Comparison of ENCODE assay signal across 2 cellular contexts in the genomic region with DNA sequence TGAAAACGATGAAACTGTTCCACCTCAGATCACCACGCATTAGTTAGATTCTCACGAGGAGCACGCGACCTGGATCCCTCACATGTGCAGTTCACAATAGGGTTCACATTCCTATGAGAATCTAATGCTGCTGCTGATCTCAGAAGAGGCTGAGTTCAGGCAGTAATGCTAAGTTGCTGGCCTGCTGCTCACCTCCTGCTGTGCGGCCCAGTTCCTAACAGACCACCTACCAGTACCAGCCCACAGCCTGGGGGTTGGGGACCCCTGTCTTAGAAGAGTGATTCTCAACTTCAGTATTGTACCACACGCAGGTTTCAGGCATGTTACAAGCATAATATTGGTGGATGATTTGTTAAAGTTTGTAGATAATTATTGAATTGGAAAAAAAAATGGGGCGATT.
TF ChIP-seq lines count a peak whose summit lies in the region.

No MANE protein-coding gene starts in this region.

TF ChIP-seq in GM23338, 12 proteins besides CTCF, POLR2A, EP300 and RAD21:
- TF ChIP-seq EZH2phosphoT487 (IDR thresholded peaks at IDR 0.05; ENCODE audit: unreplicated experiment) (no peak), ZNF114 (CRISPR knock-in tag; IDR thresholded peaks at IDR 0.05) (no peak), ZNF331 (CRISPR knock-in tag; IDR thresholded peaks at IDR 0.05; ENCODE audit: low read depth) (no peak)
- TF ChIP-seq, protein P1, sequence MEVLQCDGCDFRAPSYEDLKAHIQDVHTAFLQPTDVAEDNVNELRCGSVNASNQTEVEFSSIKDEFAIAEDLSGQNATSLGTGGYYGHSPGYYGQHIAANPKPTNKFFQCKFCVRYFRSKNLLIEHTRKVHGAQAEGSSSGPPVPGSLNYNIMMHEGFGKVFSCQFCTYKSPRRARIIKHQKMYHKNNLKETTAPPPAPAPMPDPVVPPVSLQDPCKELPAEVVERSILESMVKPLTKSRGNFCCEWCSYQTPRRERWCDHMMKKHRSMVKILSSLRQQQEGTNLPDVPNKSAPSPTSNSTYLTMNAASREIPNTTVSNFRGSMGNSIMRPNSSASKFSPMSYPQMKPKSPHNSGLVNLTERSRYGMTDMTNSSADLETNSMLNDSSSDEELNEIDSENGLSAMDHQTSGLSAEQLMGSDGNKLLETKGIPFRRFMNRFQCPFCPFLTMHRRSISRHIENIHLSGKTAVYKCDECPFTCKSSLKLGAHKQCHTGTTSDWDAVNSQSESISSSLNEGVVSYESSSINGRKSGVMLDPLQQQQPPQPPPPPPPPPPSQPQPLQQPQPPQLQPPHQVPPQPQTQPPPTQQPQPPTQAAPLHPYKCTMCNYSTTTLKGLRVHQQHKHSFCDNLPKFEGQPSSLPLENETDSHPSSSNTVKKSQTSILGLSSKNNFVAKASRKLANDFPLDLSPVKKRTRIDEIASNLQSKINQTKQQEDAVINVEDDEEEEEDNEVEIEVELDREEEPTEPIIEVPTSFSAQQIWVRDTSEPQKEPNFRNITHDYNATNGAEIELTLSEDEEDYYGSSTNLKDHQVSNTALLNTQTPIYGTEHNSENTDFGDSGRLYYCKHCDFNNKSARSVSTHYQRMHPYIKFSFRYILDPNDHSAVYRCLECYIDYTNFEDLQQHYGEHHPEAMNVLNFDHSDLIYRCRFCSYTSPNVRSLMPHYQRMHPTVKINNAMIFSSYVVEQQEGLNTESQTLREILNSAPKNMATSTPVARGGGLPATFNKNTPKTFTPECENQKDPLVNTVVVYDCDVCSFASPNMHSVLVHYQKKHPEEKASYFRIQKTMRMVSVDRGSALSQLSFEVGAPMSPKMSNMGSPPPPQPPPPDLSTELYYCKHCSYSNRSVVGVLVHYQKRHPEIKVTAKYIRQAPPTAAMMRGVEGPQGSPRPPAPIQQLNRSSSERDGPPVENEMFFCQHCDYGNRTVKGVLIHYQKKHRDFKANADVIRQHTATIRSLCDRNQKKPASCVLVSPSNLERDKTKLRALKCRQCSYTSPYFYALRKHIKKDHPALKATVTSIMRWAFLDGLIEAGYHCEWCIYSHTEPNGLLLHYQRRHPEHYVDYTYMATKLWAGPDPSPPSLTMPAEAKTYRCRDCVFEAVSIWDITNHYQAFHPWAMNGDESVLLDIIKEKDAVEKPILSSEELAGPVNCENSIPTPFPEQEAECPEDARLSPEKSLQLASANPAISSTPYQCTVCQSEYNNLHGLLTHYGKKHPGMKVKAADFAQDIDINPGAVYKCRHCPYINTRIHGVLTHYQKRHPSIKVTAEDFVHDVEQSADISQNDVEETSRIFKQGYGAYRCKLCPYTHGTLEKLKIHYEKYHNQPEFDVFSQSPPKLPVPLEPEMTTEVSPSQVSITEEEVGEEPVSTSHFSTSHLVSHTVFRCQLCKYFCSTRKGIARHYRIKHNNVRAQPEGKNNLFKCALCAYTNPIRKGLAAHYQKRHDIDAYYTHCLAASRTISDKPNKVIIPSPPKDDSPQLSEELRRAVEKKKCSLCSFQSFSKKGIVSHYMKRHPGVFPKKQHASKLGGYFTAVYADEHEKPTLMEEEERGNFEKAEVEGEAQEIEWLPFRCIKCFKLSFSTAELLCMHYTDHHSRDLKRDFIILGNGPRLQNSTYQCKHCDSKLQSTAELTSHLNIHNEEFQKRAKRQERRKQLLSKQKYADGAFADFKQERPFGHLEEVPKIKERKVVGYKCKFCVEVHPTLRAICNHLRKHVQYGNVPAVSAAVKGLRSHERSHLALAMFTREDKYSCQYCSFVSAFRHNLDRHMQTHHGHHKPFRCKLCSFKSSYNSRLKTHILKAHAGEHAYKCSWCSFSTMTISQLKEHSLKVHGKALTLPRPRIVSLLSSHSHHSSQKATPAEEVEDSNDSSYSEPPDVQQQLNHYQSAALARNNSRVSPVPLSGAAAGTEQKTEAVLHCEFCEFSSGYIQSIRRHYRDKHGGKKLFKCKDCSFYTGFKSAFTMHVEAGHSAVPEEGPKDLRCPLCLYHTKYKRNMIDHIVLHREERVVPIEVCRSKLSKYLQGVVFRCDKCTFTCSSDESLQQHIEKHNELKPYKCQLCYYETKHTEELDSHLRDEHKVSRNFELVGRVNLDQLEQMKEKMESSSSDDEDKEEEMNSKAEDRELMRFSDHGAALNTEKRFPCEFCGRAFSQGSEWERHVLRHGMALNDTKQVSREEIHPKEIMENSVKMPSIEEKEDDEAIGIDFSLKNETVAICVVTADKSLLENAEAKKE (CRISPR knock-in tag; IDR thresholded peaks at IDR 0.05) = no peak

TF ChIP-seq in H1, 55 proteins besides CTCF, POLR2A, EP300 and RAD21:
- TF ChIP-seq, protein P2, sequence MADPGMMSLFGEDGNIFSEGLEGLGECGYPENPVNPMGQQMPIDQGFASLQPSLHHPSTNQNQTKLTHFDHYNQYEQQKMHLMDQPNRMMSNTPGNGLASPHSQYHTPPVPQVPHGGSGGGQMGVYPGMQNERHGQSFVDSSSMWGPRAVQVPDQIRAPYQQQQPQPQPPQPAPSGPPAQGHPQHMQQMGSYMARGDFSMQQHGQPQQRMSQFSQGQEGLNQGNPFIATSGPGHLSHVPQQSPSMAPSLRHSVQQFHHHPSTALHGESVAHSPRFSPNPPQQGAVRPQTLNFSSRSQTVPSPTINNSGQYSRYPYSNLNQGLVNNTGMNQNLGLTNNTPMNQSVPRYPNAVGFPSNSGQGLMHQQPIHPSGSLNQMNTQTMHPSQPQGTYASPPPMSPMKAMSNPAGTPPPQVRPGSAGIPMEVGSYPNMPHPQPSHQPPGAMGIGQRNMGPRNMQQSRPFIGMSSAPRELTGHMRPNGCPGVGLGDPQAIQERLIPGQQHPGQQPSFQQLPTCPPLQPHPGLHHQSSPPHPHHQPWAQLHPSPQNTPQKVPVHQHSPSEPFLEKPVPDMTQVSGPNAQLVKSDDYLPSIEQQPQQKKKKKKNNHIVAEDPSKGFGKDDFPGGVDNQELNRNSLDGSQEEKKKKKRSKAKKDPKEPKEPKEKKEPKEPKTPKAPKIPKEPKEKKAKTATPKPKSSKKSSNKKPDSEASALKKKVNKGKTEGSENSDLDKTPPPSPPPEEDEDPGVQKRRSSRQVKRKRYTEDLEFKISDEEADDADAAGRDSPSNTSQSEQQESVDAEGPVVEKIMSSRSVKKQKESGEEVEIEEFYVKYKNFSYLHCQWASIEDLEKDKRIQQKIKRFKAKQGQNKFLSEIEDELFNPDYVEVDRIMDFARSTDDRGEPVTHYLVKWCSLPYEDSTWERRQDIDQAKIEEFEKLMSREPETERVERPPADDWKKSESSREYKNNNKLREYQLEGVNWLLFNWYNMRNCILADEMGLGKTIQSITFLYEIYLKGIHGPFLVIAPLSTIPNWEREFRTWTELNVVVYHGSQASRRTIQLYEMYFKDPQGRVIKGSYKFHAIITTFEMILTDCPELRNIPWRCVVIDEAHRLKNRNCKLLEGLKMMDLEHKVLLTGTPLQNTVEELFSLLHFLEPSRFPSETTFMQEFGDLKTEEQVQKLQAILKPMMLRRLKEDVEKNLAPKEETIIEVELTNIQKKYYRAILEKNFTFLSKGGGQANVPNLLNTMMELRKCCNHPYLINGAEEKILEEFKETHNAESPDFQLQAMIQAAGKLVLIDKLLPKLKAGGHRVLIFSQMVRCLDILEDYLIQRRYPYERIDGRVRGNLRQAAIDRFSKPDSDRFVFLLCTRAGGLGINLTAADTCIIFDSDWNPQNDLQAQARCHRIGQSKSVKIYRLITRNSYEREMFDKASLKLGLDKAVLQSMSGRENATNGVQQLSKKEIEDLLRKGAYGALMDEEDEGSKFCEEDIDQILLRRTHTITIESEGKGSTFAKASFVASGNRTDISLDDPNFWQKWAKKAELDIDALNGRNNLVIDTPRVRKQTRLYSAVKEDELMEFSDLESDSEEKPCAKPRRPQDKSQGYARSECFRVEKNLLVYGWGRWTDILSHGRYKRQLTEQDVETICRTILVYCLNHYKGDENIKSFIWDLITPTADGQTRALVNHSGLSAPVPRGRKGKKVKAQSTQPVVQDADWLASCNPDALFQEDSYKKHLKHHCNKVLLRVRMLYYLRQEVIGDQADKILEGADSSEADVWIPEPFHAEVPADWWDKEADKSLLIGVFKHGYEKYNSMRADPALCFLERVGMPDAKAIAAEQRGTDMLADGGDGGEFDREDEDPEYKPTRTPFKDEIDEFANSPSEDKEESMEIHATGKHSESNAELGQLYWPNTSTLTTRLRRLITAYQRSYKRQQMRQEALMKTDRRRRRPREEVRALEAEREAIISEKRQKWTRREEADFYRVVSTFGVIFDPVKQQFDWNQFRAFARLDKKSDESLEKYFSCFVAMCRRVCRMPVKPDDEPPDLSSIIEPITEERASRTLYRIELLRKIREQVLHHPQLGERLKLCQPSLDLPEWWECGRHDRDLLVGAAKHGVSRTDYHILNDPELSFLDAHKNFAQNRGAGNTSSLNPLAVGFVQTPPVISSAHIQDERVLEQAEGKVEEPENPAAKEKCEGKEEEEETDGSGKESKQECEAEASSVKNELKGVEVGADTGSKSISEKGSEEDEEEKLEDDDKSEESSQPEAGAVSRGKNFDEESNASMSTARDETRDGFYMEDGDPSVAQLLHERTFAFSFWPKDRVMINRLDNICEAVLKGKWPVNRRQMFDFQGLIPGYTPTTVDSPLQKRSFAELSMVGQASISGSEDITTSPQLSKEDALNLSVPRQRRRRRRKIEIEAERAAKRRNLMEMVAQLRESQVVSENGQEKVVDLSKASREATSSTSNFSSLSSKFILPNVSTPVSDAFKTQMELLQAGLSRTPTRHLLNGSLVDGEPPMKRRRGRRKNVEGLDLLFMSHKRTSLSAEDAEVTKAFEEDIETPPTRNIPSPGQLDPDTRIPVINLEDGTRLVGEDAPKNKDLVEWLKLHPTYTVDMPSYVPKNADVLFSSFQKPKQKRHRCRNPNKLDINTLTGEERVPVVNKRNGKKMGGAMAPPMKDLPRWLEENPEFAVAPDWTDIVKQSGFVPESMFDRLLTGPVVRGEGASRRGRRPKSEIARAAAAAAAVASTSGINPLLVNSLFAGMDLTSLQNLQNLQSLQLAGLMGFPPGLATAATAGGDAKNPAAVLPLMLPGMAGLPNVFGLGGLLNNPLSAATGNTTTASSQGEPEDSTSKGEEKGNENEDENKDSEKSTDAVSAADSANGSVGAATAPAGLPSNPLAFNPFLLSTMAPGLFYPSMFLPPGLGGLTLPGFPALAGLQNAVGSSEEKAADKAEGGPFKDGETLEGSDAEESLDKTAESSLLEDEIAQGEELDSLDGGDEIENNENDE (IDR thresholded peaks at IDR 0.05; ENCODE audit: insufficient replicate concordance, low read length) = no peak
- no peak for TF ChIP-seq CBX5 (IDR thresholded peaks at IDR 0.05; ENCODE audit: low read depth, low read length)
- TF ChIP-seq MAFK (IDR thresholded peaks at IDR 0.05; ENCODE audit: low read depth, low read length) = no peak
- TF ChIP-seq SIX5 (IDR thresholded peaks at IDR 0.05; ENCODE audit: low read depth, low read length) = no peak
- TF ChIP-seq FOSL1 (IDR thresholded peaks at IDR 0.05; ENCODE audit: insufficient read depth, low read depth, low read length) = no peak
- no peak for TF ChIP-seq SUZ12 (IDR thresholded peaks at IDR 0.05; ENCODE audit: low read length)
- no peak for TF ChIP-seq TBP (IDR thresholded peaks at IDR 0.05; ENCODE audit: low read depth, low read length)
- TF ChIP-seq SIRT6 (IDR thresholded peaks at IDR 0.05; ENCODE audit: low read length) = no peak
- no peak for TF ChIP-seq ZNF274 (IDR thresholded peaks at IDR 0.05; ENCODE audit: borderline replicate concordance, extremely low read depth, low read length)
- TF ChIP-seq CTBP2 (IDR thresholded peaks at IDR 0.05; ENCODE audit: borderline replicate concordance, insufficient read depth, insufficient read length, low read length) = no peak
